35 cellular contexts compared by ENCODE assay signal in the genomic region with DNA sequence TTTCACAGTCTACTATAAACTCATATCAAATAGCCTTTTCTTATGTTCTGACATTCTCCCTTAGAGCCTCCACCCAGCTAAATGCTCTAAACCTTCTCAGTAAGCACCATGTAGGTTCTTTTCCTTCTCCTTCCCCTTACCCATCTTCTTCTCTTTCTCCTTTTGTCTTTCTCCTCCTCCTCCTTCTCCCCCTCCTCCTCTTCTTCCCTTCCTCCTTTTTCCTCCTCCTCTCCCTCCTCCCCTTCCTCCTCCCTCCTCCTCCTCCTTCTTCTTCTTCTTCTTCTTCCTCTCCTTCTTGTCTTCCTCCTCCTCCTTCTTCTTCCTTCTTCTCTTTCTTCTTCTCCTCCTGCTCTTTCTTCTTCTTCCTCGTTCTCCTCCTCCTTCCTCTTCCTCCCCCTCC.
"Had no signal": no experiment of that assay in that cellular context is flagged by ENCODE, and none has a peak within 500 bp of the region (broad histone marks: within the 10 kb centered on the region; RNA-seq: fewer than 3 reads in every experiment).

No MANE protein-coding gene starts in this region.

- H3K36me3 ChIP-seq: MG63 had no signal

- H3K27me3 ChIP-seq: MG63 had no signal

- H3K4me3 ChIP-seq: MG63 had no signal

- H3K9me3 ChIP-seq: MG63 had no signal

- DNase-seq: Karpas-422, Kasumi-1, MG63, MM.1S, MV-4-11, NCI-H1048, NCI-H1092, NCI-H1092 treated with DMSO at 0.1 percent for 48 hours, NCI-H1105, NCI-H1105 treated with DMSO at 0.1 percent for 48 hours, NCI-H1417, NCI-H1417 treated with DMSO at 0.1 percent for 48 hours, NCI-H1436, NCI-H1436 treated with DMSO at 0.1 percent for 48 hours, NCI-H146, NCI-H1694, NCI-H1694 treated with DMSO at 0.1 percent for 48 hours, NCI-H187, NCI-H187 treated with DMSO at 0.1 percent for 48 hours, NCI-H1930, NCI-H2029, NCI-H2029 treated with DMSO at 0.1 percent for 48 hours, NCI-H2081, NCI-H2081 treated with DMSO at 0.1 percent for 48 hours, NCI-H2107, NCI-H2171, NCI-H2171 treated with DMSO at 0.1 percent for 48 hours, NCI-H2227 treated with DMSO at 0.1 percent for 48 hours, NCI-H226, NCI-H345, NCI-H446, NCI-H446 treated with DMSO at 0.1 percent for 48 hours, NCI-H510A, NCI-H510A treated with DMSO at 0.1 percent for 48 hours, NCI-H524 had no signal
